In the genomic region with DNA sequence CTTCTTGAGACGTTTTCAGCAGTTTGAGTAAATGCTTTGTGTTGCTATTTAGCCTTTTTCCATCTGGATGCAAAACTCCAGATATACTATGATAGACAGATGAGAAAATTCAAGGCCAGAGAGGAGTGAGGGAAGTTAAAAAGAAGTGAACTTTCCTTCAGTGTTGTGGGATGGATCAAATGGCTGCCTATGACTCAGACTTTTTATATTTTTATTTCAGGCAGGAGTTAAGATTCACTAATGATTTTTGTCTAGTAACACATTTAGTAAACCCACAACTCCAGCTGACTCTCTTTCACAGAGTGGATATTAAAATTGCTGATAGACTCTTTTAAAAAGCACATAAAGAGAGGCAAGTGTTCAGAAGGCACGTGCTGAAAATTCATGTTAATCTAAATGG, we compare ENCODE assay signal across 23 cellular contexts. TPM values are rescaled to one million over a fixed set of nuclear protein-coding genes. Genes with fewer than 3 reads are reported as not detected.
A peak's percentile ranks its signal among the peaks of the same experiment; 100 is the strongest.
DNase-seq lines count a peak whose midpoint lies in the region; ATAC-seq and TF ChIP-seq lines count a peak whose summit lies in the region.
"Had no signal": no experiment of that assay in that cellular context is flagged by ENCODE, and none has a peak within 500 bp of the region (broad histone marks: within the 10 kb centered on the region; RNA-seq: fewer than 3 reads in every experiment).

No MANE protein-coding gene starts in this region.

- no peak overlapping the region for H2AK5ac ChIP-seq in trophoblast cell (ENCODE audit: low read length)

- no peaks in the 10 kb centered on the region; a peak in 1 of 4 replicates for H3K4me1 ChIP-seq in SK-N-SH (ENCODE audit: control insufficient read depth in 1 of 2, insufficient read depth in 2 of 2, low read depth in 1 of 2, low read length in 1 of 2)
- peaks cover 30% of the 10 kb centered on the region for H3K4me1 ChIP-seq in adipocyte (ENCODE audit: control insufficient read depth, insufficient read depth, low read length)
- no peaks in the 10 kb centered on the region for H3K4me1 ChIP-seq in left lung
- no peaks in the 10 kb centered on the region for H3K4me1 ChIP-seq in spleen
- peaks cover 0 to 5% of the 10 kb centered on the region in 2 experiments for H3K4me1 ChIP-seq in trophoblast cell (ENCODE audit: control insufficient read depth in 1 of 2, insufficient read depth in 2 of 2, low read length in 2 of 2)

- H3K27me3 ChIP-seq in SK-N-SH (ENCODE audit: insufficient read depth) (no peaks in the 10 kb centered on the region; the same call in 1 of the 2 replicates), adipocyte (replicated peaks; ENCODE audit: control insufficient read depth, insufficient read depth, low read length) (no peaks in the 10 kb centered on the region), left lung (no peaks in the 10 kb centered on the region), spleen (replicated peaks in 1 of 7) (no peaks in the 10 kb centered on the region), trophoblast cell (ENCODE audit: insufficient read depth, low read length) (no peaks in the 10 kb centered on the region)

- no peaks in the 10 kb centered on the region for H3F3A ChIP-seq in SK-N-SH (replicated peaks; ENCODE audit: insufficient read depth)

- H3K4me3 ChIP-seq in SK-N-SH (ENCODE audit: low read depth in 2 of 2, low read length in 1 of 2) (no peak overlapping the region), adipocyte (ENCODE audit: low read length) (no peak overlapping the region), left lung (no peak overlapping the region), spleen (no peak overlapping the region), trophoblast cell (ENCODE audit: low read depth, low read length) (no peak overlapping the region)

- intact Hi-C loops in left lung (cut with DNase I): no loop called here
- intact Hi-C loops in spleen (cut with DNase I; ENCODE audit: low total_unique reads): no loop called here

- H3K9ac ChIP-seq in SK-N-SH: no peak overlapping the region
- no peak overlapping the region for H3K9ac ChIP-seq in adipocyte (ENCODE audit: low read length)
- H3K9ac ChIP-seq in trophoblast cell (ENCODE audit: low read length): no peak overlapping the region
- H3K9ac ChIP-seq: KMS-11 had no signal

- no peak overlapping the region for H3K18ac ChIP-seq in trophoblast cell (ENCODE audit: low read length)

- no peak overlapping the region for H4K12ac ChIP-seq in trophoblast cell (ENCODE audit: low read depth, low read length)

- CTCF ChIA-PET in SK-N-SH (lab: Yijun Ruan, JAX): no interaction called here

- POLR2A ChIA-PET in SK-N-SH (lab: Yijun Ruan, JAX): no interaction called here

- no peak overlapping the region for H2BK5ac ChIP-seq in trophoblast cell (ENCODE audit: low read depth, low read length, poor library complexity)

- H3K9me2 ChIP-seq in SK-N-SH: no peaks in the 10 kb centered on the region

- H4K8ac ChIP-seq in trophoblast cell (ENCODE audit: low read depth, low read length): no peak overlapping the region

- H3K36me3 ChIP-seq in SK-N-SH (replicated peaks in 1 of 2; ENCODE audit: control insufficient read depth in 1 of 2, insufficient read depth in 2 of 2, low read length in 1 of 2): no peaks in the 10 kb centered on the region
- H3K36me3 ChIP-seq in adipocyte (ENCODE audit: control insufficient read depth, insufficient read depth, low read length, severe bottlenecking): no peaks in the 10 kb centered on the region
- H3K36me3 ChIP-seq in left lung: no peaks in the 10 kb centered on the region
- H3K36me3 ChIP-seq in spleen: no peaks in the 10 kb centered on the region
- H3K36me3 ChIP-seq in trophoblast cell (ENCODE audit: control insufficient read depth in 1 of 2, insufficient read depth in 2 of 2, low read length in 2 of 2): no peaks in the 10 kb centered on the region

- H3K79me2 ChIP-seq in SK-N-SH (ENCODE audit: insufficient read depth): no peaks in the 10 kb centered on the region
- H3K79me2 ChIP-seq in trophoblast cell (ENCODE audit: control insufficient read depth, insufficient read depth, low read length, poor library complexity): no peaks in the 10 kb centered on the region

- ATAC-seq in SK-N-SH treated with all-trans-retinoic acid at 6 μM for 48 hours: peak; percentile 40; the same call in 1 of the 3 replicates
- peak; percentile 33 for ATAC-seq in left lung

- no peak for TF ChIP-seq CTCF in SK-N-SH (IDR thresholded peaks at IDR 0.05)
- no peak for TF ChIP-seq CTCF in left lung (IDR thresholded peaks at IDR 0.05)
- no peak for TF ChIP-seq CTCF in spleen (IDR thresholded peaks at IDR 0.05 in 8 of 11, conservative IDR thresholded peaks at IDR 0.05 in 3 of 11)

- no peak overlapping the region for H3K23ac ChIP-seq in trophoblast cell (ENCODE audit: low read length)

- H3K27ac ChIP-seq in SK-N-SH (ENCODE audit: low read depth in 2 of 2, low read length in 1 of 2) (peak overlapping the region in 1 of 2 experiments; percentile 39; a peak in 1 of 4 replicates), left lung (no peak overlapping the region), spleen (no peak overlapping the region), trophoblast cell (ENCODE audit: low read depth, low read length) (no peak overlapping the region)
- H3K27ac ChIP-seq: 22Rv1, C4-2B, KMS-11 had no signal

- no peak overlapping the region for H2BK12ac ChIP-seq in trophoblast cell (ENCODE audit: low read length)

- 4% methylated on average over 2 of the region's 2 CpGs for WGBS in SK-N-SH (ENCODE audit: low lambda C conversion rate)
- 37 to 62% (median 44%) methylated on average over 2 of the region's 2 CpGs for WGBS in spleen, 5 donors
- WGBS in trophoblast cell (ENCODE audit: extremely low coverage, insufficient coverage, insufficient read length): no CpG with 5 or more reads among the region's 2 CpGs

- no peak overlapping the region for H4K91ac ChIP-seq in trophoblast cell (ENCODE audit: low read depth, low read length)

- H3K14ac ChIP-seq in trophoblast cell (ENCODE audit: low read length): no peak overlapping the region

- peaks cover 1% of the 10 kb centered on the region for H3K79me1 ChIP-seq in trophoblast cell (ENCODE audit: low read length)

- TF ChIP-seq POLR2A in spleen (IDR thresholded peaks at IDR 0.05): no peak

- no peak for TF ChIP-seq RAD21 in SK-N-SH (IDR thresholded peaks at IDR 0.05; ENCODE audit: low read length)

- no peaks in the 10 kb centered on the region for H4K20me1 ChIP-seq in SK-N-SH (ENCODE audit: insufficient read depth)

- H3K9me3 ChIP-seq in SK-N-SH (no peaks in the 10 kb centered on the region), adipocyte (ENCODE audit: control insufficient read depth, low read length) (no peaks in the 10 kb centered on the region), left lung (no peaks in the 10 kb centered on the region), spleen (no peaks in the 10 kb centered on the region), trophoblast cell (ENCODE audit: insufficient read depth, low read depth, low read length) (no peaks in the 10 kb centered on the region)

- DNase-seq in SK-N-SH (no peak), adipocyte (ENCODE audit: low read depth) (peak; percentile 3), left lung (no peak), spleen (no peak), hepatic stellate cell (ENCODE audit: low spot score) (no peak), superior temporal gyrus (ENCODE audit: extremely low spot score) (no peak), trophoblast cell (no peak)
- DNase-seq: AML-193, EL, GF-D8, GOT3, IMR-90, MV-4-11, NCI-H1694 treated with DMSO at 0.1 percent for 48 hours, NCI-H446 treated with DMSO at 0.1 percent for 48 hours, NCI-H526 treated with DMSO at 0.1 percent for 48 hours, OCI-M1, RPMI8226, SHP77 had no signal

- no peak for TF ChIP-seq EP300 in SK-N-SH (IDR thresholded peaks at IDR 0.05; ENCODE audit: borderline replicate concordance in 1 of 2, low read depth in 1 of 2, low read length in 1 of 2)

- H3K4me2 ChIP-seq in SK-N-SH: no peak overlapping the region
- no peak overlapping the region for H3K4me2 ChIP-seq in trophoblast cell (ENCODE audit: low read length)
- H3K4me2 ChIP-seq: KMS-11 had no signal

- H3K4ac ChIP-seq in trophoblast cell (ENCODE audit: low read depth, low read length): no peak overlapping the region

- no peak overlapping the region for H2BK120ac ChIP-seq in trophoblast cell (ENCODE audit: insufficient read depth, low read length, poor library complexity)

- H2AFZ ChIP-seq in SK-N-SH (ENCODE audit: low read depth) (no peak overlapping the region), trophoblast cell (ENCODE audit: insufficient read depth, low read length, poor library complexity) (no peak overlapping the region)

TF ChIP-seq in SK-N-SH treated with all-trans-retinoic acid at 6 μM for 48 hours, 23 proteins besides CTCF, POLR2A, EP300 and RAD21 (continues in another document):
- no peak for TF ChIP-seq ZFP30 (CRISPR knock-in tag; IDR thresholded peaks at IDR 0.05)
- no peak for TF ChIP-seq TCF4 (CRISPR knock-in tag; IDR thresholded peaks at IDR 0.05; ENCODE audit: borderline replicate concordance)
- no peak for TF ChIP-seq RARB (CRISPR knock-in tag; IDR thresholded peaks at IDR 0.05)
- TF ChIP-seq GLIS3 (CRISPR knock-in tag; IDR thresholded peaks at IDR 0.05): no peak
- TF ChIP-seq ZNF565 (CRISPR knock-in tag; conservative IDR thresholded peaks at IDR 0.05; ENCODE audit: low read depth): no peak

TF ChIP-seq in SK-N-SH, 30 proteins besides CTCF, POLR2A, EP300 and RAD21 (continues in another document):
- TF ChIP-seq FOSL2 (IDR thresholded peaks at IDR 0.05; ENCODE audit: borderline replicate concordance, low read depth): no peak

RNA-seq across cellular contexts. Expression of a gene that starts 23.2 kb away (rescaled TPM):
- 4.0 and 5.1 TPM in 2 replicates for polyA plus RNA-seq in SK-N-SH (2012; rRNA removed)
- 5.0 and 5.2 TPM in 2 replicates for polyA plus RNA-seq in SK-N-SH (2012; cell fraction: cytosol; rRNA removed)
- 2.4 and 4.7 TPM in 2 replicates for polyA plus RNA-seq in SK-N-SH (2012; cell fraction: nucleus; rRNA removed)
- total RNA-seq in left lung: 1 to 10 TPM in 1 of 2 donors, under 1 TPM in 1; 0.55 to 5.0 TPM
- under 1 TPM in 3 of 7 donors, not detected in 4; 0.22 to 0.33 (median 0.24) TPM for total RNA-seq in spleen
- under 1 TPM in 1 of 3 donors, not detected in 2; 0.02 TPM for polyA plus RNA-seq in spleen
- polyA plus RNA-seq in trophoblast cell (2013): 7.5 and 8.1 TPM in 2 replicates
